In the genomic region with DNA sequence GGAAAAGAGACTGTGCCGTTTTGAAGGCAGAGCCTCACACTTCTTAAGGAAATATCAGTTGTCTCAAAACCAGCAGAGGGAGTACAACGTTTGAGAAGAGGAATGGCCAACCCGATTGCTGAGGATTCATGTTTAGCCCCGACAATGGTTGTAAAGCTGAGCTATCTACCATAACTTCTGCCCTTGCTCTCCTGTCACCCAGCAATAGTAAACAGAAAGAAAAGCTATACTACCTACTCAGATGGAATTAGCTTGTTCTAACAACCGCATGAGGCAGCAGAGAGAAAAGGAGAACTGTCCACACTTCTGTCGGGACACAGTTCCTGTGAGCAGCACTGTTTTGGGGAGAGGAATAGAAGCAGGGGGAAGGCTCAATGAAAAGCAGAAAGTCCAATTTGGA, we compare ENCODE assay signal across 8 cellular contexts.
DNase-seq lines count a peak whose midpoint lies in the region; ATAC-seq lines count a peak whose summit lies in the region.

No MANE protein-coding gene starts in this region.

- intact Hi-C loops in left colon (cut with DNase I, micrococcal nuclease), result no loop called here

- ATAC-seq in left colon, result peak; percentile 66
- no peak for ATAC-seq in HG02798 (IDR thresholded peaks at IDR 0.05; ENCODE audit: poor library complexity, unreplicated experiment)

- H3K27ac ChIP-seq in caudate nucleus (ENCODE audit: low read depth, low read length), result peak overlapping the region; percentile 75

- DNase-seq in GDM1 (lab: John Stamatoyannopoulos, UW) (peak; percentile 26), NCI-H2227 (lab: John Stamatoyannopoulos, UW; ENCODE audit: unreplicated experiment) (peak; percentile 30), caudate nucleus (lab: John Stamatoyannopoulos, UW) (peak in 10 of 61 donors; percentile 13 to 48 (median 35)), left colon (no peak), superior temporal gyrus (ENCODE audit: extremely low spot score) (peak; percentile 76), T-helper 9 cell (no peak), NCI-H345 (lab: John Stamatoyannopoulos, UW) (no peak)

Comparison
In these comparisons a context has a peak if more than half of its experiments do, and no peak if none do; other contexts are left out.
1. DNase-seq: peak in GDM1 (single experiment), NCI-H2227 (single experiment) and superior temporal gyrus (single experiment); none in left colon (0 of 2), T-helper 9 cell (single experiment) and NCI-H345 (single experiment).